18 cellular contexts compared by ENCODE assay signal in the genomic region with DNA sequence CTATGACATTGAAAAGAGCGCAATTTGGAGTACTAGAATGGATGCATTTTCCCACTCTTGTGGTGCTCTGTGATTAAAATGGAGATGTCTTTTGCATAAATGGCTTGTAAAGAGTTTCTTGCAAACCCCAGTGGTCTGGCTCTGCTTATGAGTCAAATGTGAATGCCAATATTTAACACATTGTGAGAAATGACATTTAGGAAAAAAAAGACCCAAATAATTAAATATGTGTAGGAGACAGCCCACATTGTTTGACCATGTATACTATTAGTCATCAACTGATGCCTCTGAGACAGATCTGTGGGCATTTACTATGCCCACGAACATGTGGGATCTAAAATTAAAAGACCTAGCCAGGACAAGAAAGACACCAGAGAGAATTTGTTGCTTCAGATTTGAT.
"Had no signal": no experiment of that assay in that cellular context is flagged by ENCODE, and none has a peak within 500 bp of the region (broad histone marks: within the 10 kb centered on the region; RNA-seq: fewer than 3 reads in every experiment).

No MANE protein-coding gene starts in this region.

- DNase-seq: activated CD4-positive, alpha-beta T cell treated with anti-CD3 and anti-CD28 coated beads for 1 hour; activated CD4-positive, alpha-beta T cell treated with anti-CD3 and anti-CD28 coated beads, Interleukin-2, amount 50 U/mL, for 4 hours; activated naive CD4-positive, alpha-beta T cell treated with anti-CD3 and anti-CD28 coated beads, Interleukin-2, amount 10 ng/mL, durations not matched to agents 7 days and 5 days; adrenal gland; caudate nucleus; erythroblast; hippocampal formation; left ventricle myocardium superior; mesenchymal stem cell; stimulated activated CD4-positive, alpha-beta T cell treated with anti-CD3 and anti-CD28 coated beads, Interleukin-4, amount 100 ng/mL, for 4 hours; stimulated activated CD8-positive, alpha-beta memory T cell treated with anti-CD3 and anti-CD28 coated beads, Interleukin-4, amount 100 ng/mL, for 48 hours; upper lobe of right lung had no signal

- H3K36me3 ChIP-seq: adrenal gland, right atrium auricular region, thoracic aorta, upper lobe of right lung had no signal

- H3K4me3 ChIP-seq: adrenal gland, right atrium auricular region, skin epidermis, thoracic aorta, upper lobe of right lung had no signal

- H3K27ac Mint-ChIP-seq: activated naive CD4-positive, alpha-beta T cell treated with anti-CD3 and anti-CD28 coated beads, Interleukin-2, amount 10 ng/mL, durations not matched to agents 7 days and 5 days; activated T-helper 2 cell treated with anti-CD3 and anti-CD28 coated beads, Interferon-gamma antibody, Interleukin-2, Interleukin-4, amounts not matched to agents 10 μg/mL and 5 μg/mL and 100 μg/mL, durations not matched to agents 14 hours and 24 hours and 36 hours; natural killer cell treated with Interleukin-12 subunit alpha and Interleukin-12 subunit beta and Interleukin-15 and Interleukin-18, amount 100 ng/mL, for 72 hours had no signal

- H3K27me3 ChIP-seq: adrenal gland, right atrium auricular region, upper lobe of right lung had no signal

- H3K27me3 Mint-ChIP-seq: natural killer cell treated with Interleukin-12 subunit alpha and Interleukin-12 subunit beta and Interleukin-15 and Interleukin-18, amount 100 ng/mL, for 72 hours had no signal

- H3K27ac ChIP-seq: adrenal gland, right atrium auricular region, thoracic aorta, upper lobe of right lung, VCaP had no signal

- H3K36me3 Mint-ChIP-seq: activated naive CD4-positive, alpha-beta T cell treated with anti-CD3 and anti-CD28 coated beads, Interleukin-2, amount 10 ng/mL, durations not matched to agents 7 days and 5 days had no signal

- ATAC-seq: left ventricle myocardium superior; natural killer cell treated with Interleukin-12 subunit alpha and Interleukin-12 subunit beta and Interleukin-15 and Interleukin-18, amount 100 ng/mL, for 72 hours; upper lobe of right lung had no signal

- H3K4me1 ChIP-seq: right atrium auricular region, upper lobe of right lung had no signal

- H3K4me3 Mint-ChIP-seq: activated naive CD4-positive, alpha-beta T cell treated with anti-CD3 and anti-CD28 coated beads, Interleukin-2, amount 10 ng/mL, durations not matched to agents 7 days and 5 days; natural killer cell treated with Interleukin-12 subunit alpha and Interleukin-12 subunit beta and Interleukin-15 and Interleukin-18, amount 100 ng/mL, for 72 hours had no signal

- H3K9me3 ChIP-seq: adrenal gland, thoracic aorta, upper lobe of right lung had no signal
